In the genomic region with DNA sequence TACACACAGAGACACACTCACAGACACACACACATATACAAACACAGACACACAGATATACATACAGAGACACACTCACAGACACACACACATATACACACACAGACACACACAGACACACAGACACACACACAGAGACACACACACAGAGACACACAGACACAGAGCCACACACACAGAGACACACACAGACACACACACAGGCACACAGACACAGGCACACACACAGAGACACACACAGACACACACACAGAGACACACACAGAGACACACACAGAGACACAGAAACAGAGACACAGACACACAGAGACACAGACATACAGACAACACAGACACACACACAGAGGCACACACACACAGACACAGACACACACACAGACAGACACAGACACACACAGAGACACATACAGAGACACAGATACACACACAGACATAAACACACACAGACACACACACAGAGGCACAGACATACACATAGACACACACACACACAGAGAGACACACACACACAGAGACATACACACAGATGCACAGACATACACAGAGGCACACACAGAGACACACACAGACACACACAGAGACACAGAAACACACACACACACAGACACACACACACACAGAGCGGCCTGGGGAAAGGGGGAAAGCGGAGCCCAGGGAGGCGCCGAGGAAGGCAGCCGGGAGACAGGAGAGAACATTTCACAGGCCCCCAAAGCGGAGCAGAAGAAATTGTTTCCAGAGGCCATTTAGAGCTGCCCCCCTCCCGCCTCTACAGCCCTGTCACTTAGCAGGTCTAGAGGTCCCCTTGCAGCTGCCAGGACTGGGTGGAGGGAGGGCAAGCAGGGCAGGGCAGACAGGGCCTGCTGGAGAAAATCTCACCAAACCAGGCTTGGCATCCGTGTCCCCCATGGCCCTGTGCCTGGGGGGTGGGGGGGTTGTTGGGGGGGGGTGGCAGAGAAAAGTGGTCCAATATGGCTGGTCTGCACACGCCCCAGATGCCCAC, we compare ENCODE assay signal across 19 cellular contexts. TPM values are rescaled to one million over a fixed set of nuclear protein-coding genes. Genes with fewer than 3 reads are reported as not detected.
"Had no signal": no experiment of that assay in that cellular context is flagged by ENCODE, and none has a peak within 500 bp of the region (broad histone marks: within the 10 kb centered on the region; RNA-seq: fewer than 3 reads in every experiment).

No MANE protein-coding gene starts in this region.

- ATAC-seq: esophagus mucosa; stimulated activated naive CD8-positive, alpha-beta T cell treated with anti-CD3 and anti-CD28 coated beads, Interleukin-15, Interleukin-2, amounts not matched to agents 100 U/mL and 50 U/mL, for 24 hours had no signal

- H3K27ac Mint-ChIP-seq: activated naive CD4-positive, alpha-beta T cell treated with anti-CD3 and anti-CD28 coated beads, Interleukin-2, amount 10 ng/mL, durations not matched to agents 7 days and 5 days; activated T-cell treated with anti-CD3 and anti-CD28 coated beads, Interleukin-2, amount 50 U/mL, for 24 hours; naive B cell; neural progenitor cell had no signal

- DNase-seq: activated CD4-positive, CD25-positive, alpha-beta regulatory T cell treated with anti-CD3 and anti-CD28 coated beads, Interleukin-2, amount 50 U/mL, for 72 hours; activated naive CD4-positive, alpha-beta T cell treated with anti-CD3 and anti-CD28 coated beads, Interleukin-2, amount 10 ng/mL, durations not matched to agents 7 days and 5 days; activated T-cell treated with anti-CD3 and anti-CD28 coated beads, Interleukin-2, amount 50 U/mL, for 24 hours; dorsolateral prefrontal cortex; kidney; left ventricle myocardium inferior; naive B cell; stimulated activated CD4-positive, alpha-beta T cell treated with anti-CD3 and anti-CD28 coated beads, Interleukin-15, amount 100 ng/mL, for 24 hours; stimulated activated CD4-positive, alpha-beta T cell treated with anti-CD3 and anti-CD28 coated beads, Interleukin-4, amount 100 ng/mL, for 1 hour; stimulated activated naive CD8-positive, alpha-beta T cell treated with anti-CD3 and anti-CD28 coated beads, Interleukin-15, Interleukin-2, amounts not matched to agents 100 U/mL and 50 U/mL, for 24 hours; T-helper 1 cell; T1000; upper lobe of left lung had no signal

- H3K36me3 Mint-ChIP-seq: activated naive CD4-positive, alpha-beta T cell treated with anti-CD3 and anti-CD28 coated beads, Interleukin-2, amount 10 ng/mL, durations not matched to agents 7 days and 5 days; naive B cell; neural progenitor cell had no signal

- H3K4me1 ChIP-seq: left ventricle myocardium inferior, neural progenitor cell, upper lobe of left lung had no signal

- H3K27me3 Mint-ChIP-seq: activated naive CD4-positive, alpha-beta T cell treated with anti-CD3 and anti-CD28 coated beads, Interleukin-2, amount 10 ng/mL, durations not matched to agents 7 days and 5 days; activated T-cell treated with anti-CD3 and anti-CD28 coated beads, Interleukin-2, amount 50 U/mL, for 24 hours had no signal

- H2AFZ ChIP-seq: hepatocyte, neural progenitor cell had no signal

- H3K27ac ChIP-seq: cardiac muscle cell, dorsolateral prefrontal cortex, hepatocyte, left ventricle myocardium inferior, neural progenitor cell, skin epidermis, upper lobe of left lung had no signal

- H3K4me1 Mint-ChIP-seq: activated naive CD4-positive, alpha-beta T cell treated with anti-CD3 and anti-CD28 coated beads, Interleukin-2, amount 10 ng/mL, durations not matched to agents 7 days and 5 days; naive B cell had no signal

- H3K4me3 ChIP-seq: cardiac muscle cell, dorsolateral prefrontal cortex, hepatocyte, left ventricle myocardium inferior, neural progenitor cell, skin epidermis, upper lobe of left lung had no signal

- H3K9me3 Mint-ChIP-seq: activated naive CD4-positive, alpha-beta T cell treated with anti-CD3 and anti-CD28 coated beads, Interleukin-2, amount 10 ng/mL, durations not matched to agents 7 days and 5 days; activated T-cell treated with anti-CD3 and anti-CD28 coated beads, Interleukin-2, amount 50 U/mL, for 24 hours had no signal

- H3K36me3 ChIP-seq: cardiac muscle cell, left ventricle myocardium inferior, neural progenitor cell, upper lobe of left lung had no signal

- H3K79me2 ChIP-seq: hepatocyte had no signal

- H3K4me2 ChIP-seq: hepatocyte, neural progenitor cell had no signal

- H3K27me3 ChIP-seq: cardiac muscle cell, hepatocyte, neural progenitor cell, upper lobe of left lung had no signal

- H3K4me3 Mint-ChIP-seq: activated naive CD4-positive, alpha-beta T cell treated with anti-CD3 and anti-CD28 coated beads, Interleukin-2, amount 10 ng/mL, durations not matched to agents 7 days and 5 days; activated T-cell treated with anti-CD3 and anti-CD28 coated beads, Interleukin-2, amount 50 U/mL, for 24 hours; naive B cell; neural progenitor cell had no signal

RNA-seq across cellular contexts. Expression of gene SERPINA3, which starts 38.9 kb away (rescaled TPM):
- total RNA-seq: cardiac muscle cell, mononuclear cell had no signal
